In genomic region chr2:97998431-97998830, GRCh38 we compare ENCODE assay signal across 22 cellular contexts.
"Had no signal": no experiment of that assay in that cellular context is flagged by ENCODE, and none has a peak within 500 bp of the region (broad histone marks: within the 10 kb centered on the region; RNA-seq: fewer than 3 reads in every experiment).

No MANE protein-coding gene starts in this region.

- H3K27me3 Mint-ChIP-seq: activated naive CD8-positive, alpha-beta T cell had no signal

- H3K27me3 ChIP-seq: body of pancreas had no signal

- H3K9me3 Mint-ChIP-seq: activated CD4-positive, alpha-beta T cell treated with anti-CD3 and anti-CD28 coated beads, Interleukin-2, amount 10 ng/mL, durations not matched to agents 7 days and 5 days; natural killer cell treated with Interleukin-12 subunit alpha and Interleukin-12 subunit beta and Interleukin-15 and Interleukin-18, amount 100 ng/mL, for 72 hours had no signal

- DNase-seq: activated CD4-positive, alpha-beta T cell treated with anti-CD3 and anti-CD28 coated beads, Interleukin-2, amount 10 ng/mL, durations not matched to agents 7 days and 5 days; activated CD4-positive, CD25-positive, alpha-beta regulatory T cell; activated CD8-positive, alpha-beta memory T cell treated with anti-CD3 and anti-CD28 coated beads for 24 hours; activated gamma-delta T cell treated with Interleukin-2 at 50 U/mL for 16 hours; amygdala; body of pancreas; central memory CD4-positive, alpha-beta T cell; cortex of kidney; effector CD8-positive, alpha-beta T cell; head of caudate nucleus; occipital lobe; right cardiac atrium; small intestine; stimulated activated CD4-positive, alpha-beta T cell treated with anti-CD3 and anti-CD28 coated beads, Interleukin-4, amount 100 ng/mL, for 4 hours; stimulated activated CD8-positive, alpha-beta memory T cell treated with anti-CD3 and anti-CD28 coated beads, Interleukin-4, amount 100 ng/mL, for 48 hours; stimulated activated naive CD8-positive, alpha-beta T cell treated with anti-CD3 and anti-CD28 coated beads, Interleukin-15, Interleukin-2, amounts not matched to agents 100 U/mL and 50 U/mL, for 24 hours; trophoblast cell had no signal

- FAIRE-seq: endothelial cell of umbilical vein, frontal cortex, small intestine, TTC549 had no signal

- H3K9me3 ChIP-seq: body of pancreas had no signal

- H3K4me3 ChIP-seq: body of pancreas had no signal

- H3K27ac Mint-ChIP-seq: activated CD4-positive, alpha-beta T cell treated with anti-CD3 and anti-CD28 coated beads, Interleukin-2, amount 10 ng/mL, durations not matched to agents 7 days and 5 days; activated naive CD8-positive, alpha-beta T cell; natural killer cell treated with Interleukin-12 subunit alpha and Interleukin-12 subunit beta and Interleukin-15 and Interleukin-18, amount 100 ng/mL, for 72 hours had no signal

- H3K4me3 Mint-ChIP-seq: activated CD4-positive, alpha-beta T cell treated with anti-CD3 and anti-CD28 coated beads, Interleukin-2, amount 10 ng/mL, durations not matched to agents 7 days and 5 days; activated naive CD8-positive, alpha-beta T cell; natural killer cell treated with Interleukin-12 subunit alpha and Interleukin-12 subunit beta and Interleukin-15 and Interleukin-18, amount 100 ng/mL, for 72 hours had no signal

- H3K27ac ChIP-seq: body of pancreas had no signal

- H3K36me3 Mint-ChIP-seq: activated naive CD8-positive, alpha-beta T cell; natural killer cell treated with Interleukin-12 subunit alpha and Interleukin-12 subunit beta and Interleukin-15 and Interleukin-18, amount 100 ng/mL, for 72 hours had no signal

- ATAC-seq: body of pancreas; natural killer cell treated with Interleukin-12 subunit alpha and Interleukin-12 subunit beta and Interleukin-15 and Interleukin-18, amount 100 ng/mL, for 72 hours; right cardiac atrium; stimulated activated naive CD8-positive, alpha-beta T cell treated with anti-CD3 and anti-CD28 coated beads, Interleukin-15, Interleukin-2, amounts not matched to agents 100 U/mL and 50 U/mL, for 24 hours had no signal
